ENCODE assay signal across 13 cellular contexts in the genomic region with DNA sequence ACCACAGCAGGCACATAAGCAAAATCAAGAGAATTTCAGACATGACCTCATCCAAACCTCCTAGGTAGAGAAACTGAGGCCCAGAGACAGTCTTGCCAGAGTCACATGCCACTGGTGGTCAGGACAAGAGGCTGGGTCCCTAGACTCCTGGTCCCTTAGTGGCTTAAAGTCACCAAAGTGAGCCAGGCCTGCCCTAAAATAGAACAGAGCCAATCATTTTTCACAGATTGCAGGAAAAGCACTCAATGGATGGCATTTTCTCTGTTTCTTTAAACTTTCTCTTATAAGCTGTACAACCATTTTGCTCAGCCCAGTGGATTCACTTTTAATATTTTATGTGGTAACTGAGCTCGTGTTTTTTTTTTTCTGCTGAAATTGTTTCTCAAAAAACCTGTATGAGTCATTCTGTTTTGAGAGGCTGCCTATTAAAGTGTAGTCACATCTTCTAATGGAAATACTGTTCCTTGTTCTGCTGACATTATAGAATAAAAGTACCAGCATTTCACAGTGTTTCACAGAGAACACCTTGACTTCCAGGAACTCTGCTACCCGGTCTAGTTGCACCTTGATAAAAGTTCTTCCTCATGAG. TPM values are rescaled to one million over a fixed set of nuclear protein-coding genes. Genes with fewer than 3 reads are reported as not detected.
DNase-seq lines count a peak whose midpoint lies in the region; ATAC-seq and TF ChIP-seq lines count a peak whose summit lies in the region.
"Had no signal": no experiment of that assay in that cellular context is flagged by ENCODE, and none has a peak within 500 bp of the region (broad histone marks: within the 10 kb centered on the region; RNA-seq: fewer than 3 reads in every experiment).

No MANE protein-coding gene starts in this region.

- H4K20me1 ChIP-seq in HCT116 (ENCODE audit: insufficient read depth): no peaks in the 10 kb centered on the region; the same call in 1 of the 2 replicates

- H3K36me3 Mint-ChIP-seq in CD8-positive, alpha-beta memory T cell: no peaks in the 10 kb centered on the region

- peak; percentile 54 for ATAC-seq in HCT116
- ATAC-seq in GM21786 (IDR thresholded peaks at IDR 0.05; ENCODE audit: unreplicated experiment): no peak
- ATAC-seq in GM21390 (IDR thresholded peaks at IDR 0.05; ENCODE audit: unreplicated experiment): no peak
- ATAC-seq: WTC11 had no signal

- H3K9ac ChIP-seq in HCT116 (ENCODE audit: low read length) (peak overlapping the region; percentile 49), skeletal muscle tissue (ENCODE audit: low read depth in 1 of 3, low read length in 3 of 3) (peak overlapping the region in 2 of 3 donors; percentile 10 to 47)

- H3K79me2 ChIP-seq in HCT116 (ENCODE audit: insufficient read depth, low read length): peaks cover 12% of the 10 kb centered on the region; the same call in 1 of the 2 replicates

- H3K9me3 ChIP-seq in HCT116 (ENCODE audit: control insufficient read depth in 1 of 2, insufficient read depth in 1 of 2, low read depth in 1 of 2, low read length in 2 of 2): no peaks in the 10 kb centered on the region
- no peaks in the 10 kb centered on the region for H3K9me3 ChIP-seq in skeletal muscle tissue (ENCODE audit: control insufficient read depth in 3 of 3, low read length in 3 of 3)
- H3K9me3 ChIP-seq in transverse colon: no peaks in the 10 kb centered on the region
- H3K9me3 ChIP-seq in CD8-positive, alpha-beta memory T cell (ENCODE audit: low read length): no peaks in the 10 kb centered on the region
- H3K9me3 ChIP-seq: adrenal gland had no signal

- TF ChIP-seq CTCF in HCT116 (IDR thresholded peaks at IDR 0.05 in 2 of 3, conservative IDR thresholded peaks at IDR 0.05 in 1 of 3; ENCODE audit: borderline replicate concordance in 1 of 3, insufficient read depth in 1 of 3, low read depth in 2 of 3, low read length in 2 of 3): no peak
- TF ChIP-seq CTCF in astrocyte of the cerebellum (IDR thresholded peaks at IDR 0.05; ENCODE audit: low read depth, low read length, missing control alignments): no peak
- TF ChIP-seq CTCF in transverse colon (IDR thresholded peaks at IDR 0.05): no peak

- no peak overlapping the region for H2AFZ ChIP-seq in HCT116 (ENCODE audit: low read depth, low read length, poor library complexity, severe bottlenecking)

- CTCF ChIA-PET in HCT116 (lab: Charles Lee): no interaction called here
- CTCF ChIA-PET in CD8-positive, alpha-beta memory T cell (lab: Charles Lee): no interaction called here

- no peak for TF ChIP-seq POLR2A in HCT116 (IDR thresholded peaks at IDR 0.05; ENCODE audit: borderline replicate concordance, extremely low read depth, insufficient read depth, insufficient read length)
- no peak for TF ChIP-seq POLR2A in transverse colon (IDR thresholded peaks at IDR 0.05)

- peaks cover 10 to 12% of the 10 kb centered on the region in 2 donors for H3K27me3 Mint-ChIP-seq in CD8-positive, alpha-beta memory T cell

- H3K27me3 ChIP-seq in HCT116 (ENCODE audit: insufficient read depth, low read length) (no peaks in the 10 kb centered on the region), skeletal muscle tissue (ENCODE audit: control insufficient read depth in 3 of 3, insufficient read depth in 3 of 3, low read length in 3 of 3) (no peaks in the 10 kb centered on the region), transverse colon (no peaks in the 10 kb centered on the region)
- peaks cover 3% of the 10 kb centered on the region for H3K27me3 ChIP-seq in CD8-positive, alpha-beta memory T cell (ENCODE audit: insufficient read depth, low read length, poor library complexity, severe bottlenecking)
- H3K27me3 ChIP-seq: adrenal gland had no signal

- no peak overlapping the region for H3K27ac Mint-ChIP-seq in CD8-positive, alpha-beta memory T cell
- H3K27ac Mint-ChIP-seq: immature natural killer cell, WTC11 had no signal

- TF ChIP-seq EP300 in transverse colon (IDR thresholded peaks at IDR 0.05; ENCODE audit: low read depth): no peak

- H3K9me3 Mint-ChIP-seq in CD8-positive, alpha-beta memory T cell: no peaks in the 10 kb centered on the region
- H3K9me3 Mint-ChIP-seq: immature natural killer cell, WTC11 had no signal

- RAD21 ChIA-PET in HCT116 (lab: Charles Lee; ENCODE audit: low non-redundant PET in 1 of 2, low total read pairs in 2 of 2, uncharacterized antibody in 2 of 2, unreplicated experiment in 2 of 2): interaction anchor here in 1 of 2 experiments (0.6 kb wide), 1 partner anchor 57 kb away, joined by 3 read pairs; no protein-coding TSS in a partner anchor

- no peak overlapping the region for H3K4me3 Mint-ChIP-seq in CD8-positive, alpha-beta memory T cell
- H3K4me3 Mint-ChIP-seq: immature natural killer cell, WTC11 had no signal

- H3K4me1 ChIP-seq in HCT116 (ENCODE audit: control insufficient read depth in 1 of 2, insufficient read depth in 2 of 2, low read length in 2 of 2) (peaks cover 59 to 84% of the 10 kb centered on the region in 2 experiments), skeletal muscle tissue (ENCODE audit: control insufficient read depth in 3 of 3, insufficient read depth in 3 of 3, low read length in 3 of 3) (peaks cover 23 to 32% (median 24%) of the 10 kb centered on the region in 3 donors), transverse colon (no peaks in the 10 kb centered on the region)
- H3K4me1 ChIP-seq in CD8-positive, alpha-beta memory T cell (ENCODE audit: insufficient read depth, low read length): no peaks in the 10 kb centered on the region

- DNase-seq in HCT116 (ENCODE audit: low read depth, low spot score) (peak; percentile 10), astrocyte of the cerebellum (ENCODE audit: low read depth) (peak; percentile 65), fibroblast of peridontal ligament (ENCODE audit: extremely low read depth) (peak; percentile 65), transverse colon (no peak)
- no peak for DNase-seq in CD8-positive, alpha-beta memory T cell
- DNase-seq: immature natural killer cell, NCI-H187 treated with DMSO at 0.1 percent for 48 hours, retina had no signal

- H3K4me3 ChIP-seq in HCT116 (replicated peaks in 1 of 2; ENCODE audit: low read depth in 1 of 2, low read length in 2 of 2): peak overlapping the region in 1 of 2 experiments; percentile 14; a peak in 1 of 4 replicates
- no peak overlapping the region for H3K4me3 ChIP-seq in astrocyte of the cerebellum (ENCODE audit: low read depth, low read length)
- H3K4me3 ChIP-seq in skeletal muscle tissue (ENCODE audit: low read length in 3 of 3): no peak overlapping the region
- no peak overlapping the region for H3K4me3 ChIP-seq in transverse colon
- H3K4me3 ChIP-seq in CD8-positive, alpha-beta memory T cell (ENCODE audit: low read length): no peak overlapping the region
- H3K4me3 ChIP-seq: adrenal gland had no signal

- H3K4me1 Mint-ChIP-seq in CD8-positive, alpha-beta memory T cell: no peaks in the 10 kb centered on the region
- H3K4me1 Mint-ChIP-seq: immature natural killer cell had no signal

- H3K27ac ChIP-seq in HCT116 (ENCODE audit: low read depth, low read length): peak overlapping the region; percentile 74
- H3K27ac ChIP-seq in skeletal muscle tissue (ENCODE audit: low read depth, low read length): peak overlapping the region; percentile 65
- no peak overlapping the region for H3K27ac ChIP-seq in transverse colon
- H3K27ac ChIP-seq in CD8-positive, alpha-beta memory T cell (ENCODE audit: low read depth, low read length): no peak overlapping the region

- intact Hi-C loops in HCT116 (cut with micrococcal nuclease): no loop called here
- intact Hi-C loops in transverse colon (cut with DNase I; ENCODE audit: low total_unique reads): no loop called here

- 57 to 69% methylated on average over 1 to 2 of the region's 2 CpGs for WGBS in transverse colon (ENCODE audit: low coverage in 1 of 2), 2 donors

- in situ Hi-C loops in astrocyte of the cerebellum (cut with HindIII; ENCODE audit: low sequenced_read_pairs) (no loop called here), transverse colon (cut with MboI; ENCODE audit: low pct_ligation_motif_present in 1 of 4, low pct_unique_long_range_greater_than_20kb in 1 of 4, low sequenced_read_pairs in 3 of 4) (no loop called here)

- H3K36me3 ChIP-seq in HCT116 (ENCODE audit: control insufficient read depth in 1 of 2, insufficient read depth in 2 of 2, low read length in 2 of 2): peaks cover 0 to 30% of the 10 kb centered on the region in 2 experiments; a peak in 1 of 4 replicates
- peaks cover 53 to 65% (median 59%) of the 10 kb centered on the region in 3 donors for H3K36me3 ChIP-seq in skeletal muscle tissue (ENCODE audit: control insufficient read depth in 3 of 3, insufficient read depth in 3 of 3, low read length in 3 of 3)
- H3K36me3 ChIP-seq in transverse colon: no peaks in the 10 kb centered on the region
- no peaks in the 10 kb centered on the region for H3K36me3 ChIP-seq in CD8-positive, alpha-beta memory T cell (ENCODE audit: insufficient read depth, low read length)
- H3K36me3 ChIP-seq: adrenal gland had no signal

- H3K9me2 ChIP-seq in HCT116 (ENCODE audit: insufficient read depth): no peaks in the 10 kb centered on the region

- POLR2A ChIA-PET in HCT116 (lab: Charles Lee): interaction anchor here (0.8 to 1.0 kb wide), 2 partner anchors 12 to 18 kb away, joined by 3 to 4 read pairs; no protein-coding TSS in a partner anchor
- POLR2A ChIA-PET in CD8-positive, alpha-beta memory T cell (lab: Charles Lee): no interaction called here

- H3K4me2 ChIP-seq in HCT116 (ENCODE audit: low read length): peak overlapping the region; percentile 68

- TF ChIP-seq RAD21 in HCT116 (IDR thresholded peaks at IDR 0.05; ENCODE audit: low read depth): no peak

- BruUV-seq in HCT116 (replicated peaks; lab: Mats Ljungman, UMichigan): no TSS peak

TF ChIP-seq in HCT116, 20 proteins besides CTCF, POLR2A, EP300 and RAD21 (continues in another document):
- TF ChIP-seq EGR1 (IDR thresholded peaks at IDR 0.05; ENCODE audit: low read depth) (no peak), POLR2AphosphoS5 (IDR thresholded peaks at IDR 0.05; ENCODE audit: low read depth, low read length) (no peak), YY1 (IDR thresholded peaks at IDR 0.05; ENCODE audit: extremely low read depth, insufficient replicate concordance, low read depth, low read length) (no peak)

RNA-seq across cellular contexts. Expression of a gene that starts 29.6 kb away (rescaled TPM):
- total RNA-seq in HCT116 (2021; ENCODE audit: unreplicated experiment) (32.3 TPM), skeletal muscle tissue (8.9 TPM), transverse colon (10 to 100 TPM; 23.3 to 54.3 (median 37.6) TPM)
- 34.5 and 40.8 TPM in 2 replicates for polyA plus RNA-seq in HCT116 (2012)
- total RNA-seq in CD8-positive, alpha-beta memory T cell: under 1 TPM; 0.11 to 0.22 TPM
- polyA plus RNA-seq in CD8-positive, alpha-beta memory T cell: 0.41 TPM

Comparison
In these comparisons a context has a peak if more than half of its experiments do, and no peak if none do; other contexts are left out.
1. DNase-seq: peak in HCT116 (single experiment), astrocyte of the cerebellum (single experiment) and fibroblast of peridontal ligament (single experiment); none in transverse colon (single experiment) and CD8-positive, alpha-beta memory T cell (0 of 5).
2. H3K27ac ChIP-seq: peak in HCT116 (single experiment) and skeletal muscle tissue (single experiment); none in transverse colon (0 of 4) and CD8-positive, alpha-beta memory T cell (single experiment).